Comparison of ENCODE assay signal across 8 cellular contexts in genomic region chr13:49635599-49636433, GRCh38. TPM values are rescaled to one million over a fixed set of nuclear protein-coding genes. Genes with fewer than 3 reads are reported as not detected.
A peak's percentile ranks its signal among the peaks of the same experiment; 100 is the strongest.
DNase-seq lines count a peak whose midpoint lies in the region; ATAC-seq and TF ChIP-seq lines count a peak whose summit lies in the region.

No MANE protein-coding gene starts in this region.

- peaks cover 3% of the 10 kb centered on the region for H3K36me3 Mint-ChIP-seq in endothelial cell (ENCODE audit: low read depth, unreplicated experiment)

- H3K4me3 ChIP-seq in GM12865 (ENCODE audit: low read depth, low read length): no peak overlapping the region
- H3K4me3 ChIP-seq in aorta (ENCODE audit: low read length in 2 of 2): no peak overlapping the region

- peak; percentile 61 for DNase-seq in GM12865 (ENCODE audit: low read depth)
- DNase-seq in activated naive CD4-positive, alpha-beta T cell treated with Interleukin-2 at 50 U/mL for 16 hours: peak; percentile 13
- DNase-seq in kidney tubule cell (ENCODE audit: low spot score): peak; percentile 13
- no peak for DNase-seq in aorta
- DNase-seq in endothelial cell (ENCODE audit: low spot score): no peak

- H3K9me3 ChIP-seq in aorta (ENCODE audit: control insufficient read depth, low read length): no peaks in the 10 kb centered on the region

- 48 to 65% methylated on average over 10 of the region's 10 CpGs for WGBS in aorta, 2 donors

- no peaks in the 10 kb centered on the region for H3K36me3 ChIP-seq in aorta (ENCODE audit: control insufficient read depth in 1 of 2, insufficient read depth in 2 of 2, low read length in 1 of 2)

- H3K27ac Mint-ChIP-seq in endothelial cell (ENCODE audit: unreplicated experiment): no peak overlapping the region

- no peaks in the 10 kb centered on the region for H3K4me1 ChIP-seq in aorta (ENCODE audit: control insufficient read depth in 1 of 2, insufficient read depth in 2 of 2, low read length in 2 of 2)

- no peak overlapping the region for H3K4me3 Mint-ChIP-seq in endothelial cell (ENCODE audit: unreplicated experiment)

- no peak overlapping the region for H3K27ac ChIP-seq in aorta (ENCODE audit: low read depth in 1 of 2, low read length in 2 of 2)

- H3K27me3 Mint-ChIP-seq in endothelial cell (ENCODE audit: unreplicated experiment): peaks cover 5% of the 10 kb centered on the region

- no peaks in the 10 kb centered on the region for H3K27me3 ChIP-seq in aorta (ENCODE audit: control insufficient read depth in 1 of 2, insufficient read depth in 2 of 2, low read length in 1 of 2)

- intact Hi-C loops in aorta (cut with DNase I): no loop called here

- TF ChIP-seq CTCF in GM12865 (IDR thresholded peaks at IDR 0.05; ENCODE audit: insufficient read depth, low read depth, low read length, missing control alignments) (no peak), endothelial cell (IDR thresholded peaks at IDR 0.05; ENCODE audit: unreplicated experiment) (no peak)

- no peaks in the 10 kb centered on the region for H3K9me3 Mint-ChIP-seq in endothelial cell (ENCODE audit: unreplicated experiment)

- ATAC-seq in HG03175 (IDR thresholded peaks at IDR 0.05; ENCODE audit: unreplicated experiment): peak; percentile 75
- no peak for ATAC-seq in aorta (ENCODE audit: low FRiP score)
- ATAC-seq in HG02610 (IDR thresholded peaks at IDR 0.05; ENCODE audit: unreplicated experiment): no peak
- ATAC-seq in HG02623 (IDR thresholded peaks at IDR 0.05; ENCODE audit: unreplicated experiment): no peak

- H3K4me1 Mint-ChIP-seq in endothelial cell (ENCODE audit: unreplicated experiment): peaks cover 3% of the 10 kb centered on the region

RNA-seq across cellular contexts. Expression of gene ARL11, which starts 7.5 kb away (rescaled TPM):
- 1 to 10 TPM; 1.1 to 1.8 TPM for total RNA-seq in aorta
- polyA plus RNA-seq in aorta: 1 to 10 TPM in 1 of 2 donors, under 1 TPM in 1; 0.08 to 1.8 TPM
- total RNA-seq in endothelial cell (ENCODE audit: unreplicated experiment): 1.4 TPM

RNA-seq across cellular contexts. Expression of gene RCBTB1, which starts 50.5 kb away (rescaled TPM):
- 10 to 100 TPM; 12.7 to 21.6 TPM for total RNA-seq in aorta
- 10 to 100 TPM; 10.3 to 12.6 TPM for polyA plus RNA-seq in aorta
- 41.2 TPM for total RNA-seq in endothelial cell (ENCODE audit: unreplicated experiment)

RNA-seq across cellular contexts. Expression of gene EBPL, which starts 55.5 kb away (rescaled TPM):
- total RNA-seq in aorta (10 to 100 TPM; 24.2 to 36.4 TPM), endothelial cell (ENCODE audit: unreplicated experiment) (59.0 TPM)
- 10 to 100 TPM; 23.7 to 31.7 TPM for polyA plus RNA-seq in aorta

Comparison
In these comparisons a context has a peak if more than half of its experiments do, and no peak if none do; other contexts are left out.
1. DNase-seq: peak in GM12865 (single experiment), activated naive CD4-positive, alpha-beta T cell treated with Interleukin-2 at 50 U/mL for 16 hours (single experiment) and kidney tubule cell (single experiment); none in aorta (0 of 2) and endothelial cell (single experiment).